ENCODE assay signal across 8 cellular contexts in the genomic region with DNA sequence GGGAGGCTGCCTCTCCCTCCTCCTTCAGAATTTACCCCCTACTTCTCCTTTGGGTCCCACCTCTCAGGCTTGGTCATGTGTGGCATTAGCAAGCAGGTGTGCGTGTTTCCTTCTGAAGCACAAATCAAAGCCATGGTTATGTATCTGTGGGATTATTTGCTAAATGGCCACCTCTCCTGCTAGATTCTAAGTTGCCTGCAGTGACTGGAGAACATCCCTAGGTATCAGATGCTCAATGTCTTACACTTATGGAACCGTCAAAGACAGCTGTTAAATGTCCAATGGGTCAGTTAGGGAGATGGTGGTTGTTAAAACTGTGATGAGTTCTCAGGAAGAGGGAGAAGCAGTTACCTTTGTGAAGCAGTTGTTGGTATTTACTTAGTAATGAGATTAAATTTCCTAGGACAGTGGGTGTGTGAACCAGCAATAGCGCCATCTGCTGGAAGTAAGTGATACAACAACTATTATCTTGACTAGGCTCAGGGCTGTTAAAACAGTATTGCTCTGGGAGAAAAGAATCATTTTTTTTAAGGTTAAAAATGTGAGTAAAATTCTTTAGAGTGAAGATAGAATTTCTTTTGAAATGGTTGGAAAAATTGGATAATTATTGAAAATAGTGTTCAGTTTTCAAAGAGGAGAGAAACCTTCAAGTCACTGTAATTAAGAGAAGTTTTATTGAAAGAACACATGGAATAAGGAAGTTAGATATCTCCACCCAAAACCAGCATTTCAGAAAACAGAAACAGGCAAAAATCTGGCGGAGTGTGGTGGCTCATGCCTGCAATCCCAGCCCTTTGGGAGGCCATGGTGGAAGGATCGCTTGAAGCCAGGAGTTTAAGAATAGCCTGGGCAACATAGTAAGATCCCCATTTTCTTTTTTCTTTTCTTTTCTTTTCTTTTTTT.
DNase-seq lines count a peak whose midpoint lies in the region; ATAC-seq, FAIRE-seq and TF ChIP-seq lines count a peak whose summit lies in the region.

No MANE protein-coding gene starts in this region.

- H3K36me3 Mint-ChIP-seq in effector memory CD8-positive, alpha-beta T cell (ENCODE audit: insufficient read depth): no peaks in the 10 kb centered on the region

- H3K27ac Mint-ChIP-seq in effector memory CD8-positive, alpha-beta T cell: no peak overlapping the region

- POLR2A ChIA-PET in HEK293T (lab: Yijun Ruan, JAX): no interaction called here

- no peak overlapping the region for H3K4me3 Mint-ChIP-seq in effector memory CD8-positive, alpha-beta T cell

- CTCF ChIA-PET in HEK293T (lab: Yijun Ruan, JAX): no interaction called here

- H3K9me3 Mint-ChIP-seq in effector memory CD8-positive, alpha-beta T cell: no peaks in the 10 kb centered on the region

- H3K27me3 Mint-ChIP-seq in effector memory CD8-positive, alpha-beta T cell: peaks cover 0 to 6% of the 10 kb centered on the region in 2 donors

- peaks cover 0 to 8% of the 10 kb centered on the region in 2 donors for H3K4me1 Mint-ChIP-seq in effector memory CD8-positive, alpha-beta T cell (ENCODE audit: low read depth in 2 of 2)

- ATAC-seq in SK-N-SH treated with all-trans-retinoic acid at 6 μM for 48 hours: peak; percentile 86
- ATAC-seq in effector memory CD8-positive, alpha-beta T cell (replicated peaks): peak; percentile 73
- ATAC-seq in HG02970 (IDR thresholded peaks at IDR 0.05; ENCODE audit: low FRiP score, unreplicated experiment): no peak

- FAIRE-seq in A204.1 (lab: Jason Lieb, UNC) (peak; percentile 91), G401.6 (lab: Jason Lieb, UNC) (peak; percentile 94)

- peak; percentile 51 for DNase-seq in HEK293T (ENCODE audit: extremely low spot score)
- peak; percentile 64 for DNase-seq in NAMALWA (ENCODE audit: low spot score)
- DNase-seq in effector memory CD8-positive, alpha-beta T cell: peak; percentile 15 to 32 (median 23)
- peak; percentile 74 to 78 for DNase-seq in lung microvascular endothelial cell (ENCODE audit: low read depth in 2 of 2)

TF ChIP-seq in HEK293T, 16 proteins besides CTCF, POLR2A, EP300 and RAD21:
- TF ChIP-seq BHLHE40 (IDR thresholded peaks at IDR 0.05; ENCODE audit: borderline replicate concordance): no peak
- TF ChIP-seq, protein P1, sequence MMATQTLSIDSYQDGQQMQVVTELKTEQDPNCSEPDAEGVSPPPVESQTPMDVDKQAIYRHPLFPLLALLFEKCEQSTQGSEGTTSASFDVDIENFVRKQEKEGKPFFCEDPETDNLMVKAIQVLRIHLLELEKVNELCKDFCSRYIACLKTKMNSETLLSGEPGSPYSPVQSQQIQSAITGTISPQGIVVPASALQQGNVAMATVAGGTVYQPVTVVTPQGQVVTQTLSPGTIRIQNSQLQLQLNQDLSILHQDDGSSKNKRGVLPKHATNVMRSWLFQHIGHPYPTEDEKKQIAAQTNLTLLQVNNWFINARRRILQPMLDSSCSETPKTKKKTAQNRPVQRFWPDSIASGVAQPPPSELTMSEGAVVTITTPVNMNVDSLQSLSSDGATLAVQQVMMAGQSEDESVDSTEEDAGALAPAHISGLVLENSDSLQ (IDR thresholded peaks at IDR 0.05): no peak
- TF ChIP-seq NFRKB (IDR thresholded peaks at IDR 0.05): no peak
- no peak for TF ChIP-seq HDGF (IDR thresholded peaks at IDR 0.05; ENCODE audit: borderline replicate concordance)
- no peak for TF ChIP-seq CTBP1 (IDR thresholded peaks at IDR 0.05; ENCODE audit: borderline replicate concordance)
- no peak for TF ChIP-seq FOXM1 (IDR thresholded peaks at IDR 0.05; ENCODE audit: borderline replicate concordance)
- no peak for TF ChIP-seq FOXA1 (IDR thresholded peaks at IDR 0.05)
- no peak for TF ChIP-seq ZNF384 (IDR thresholded peaks at IDR 0.05)
- TF ChIP-seq SP1 (IDR thresholded peaks at IDR 0.05): no peak
- no peak for TF ChIP-seq FOXK2 (IDR thresholded peaks at IDR 0.05)
- no peak for TF ChIP-seq ARNT (IDR thresholded peaks at IDR 0.05)
- no peak for TF ChIP-seq TARDBP (IDR thresholded peaks at IDR 0.05)
- TF ChIP-seq L3MBTL2 (conservative IDR thresholded peaks at IDR 0.05): no peak
- TF ChIP-seq LEF1 (IDR thresholded peaks at IDR 0.05; ENCODE audit: borderline replicate concordance): no peak

TF ChIP-seq in SK-N-SH treated with all-trans-retinoic acid at 6 μM for 48 hours, 23 proteins besides CTCF, POLR2A, EP300 and RAD21:
- TF ChIP-seq TOX (CRISPR knock-in tag; IDR thresholded peaks at IDR 0.05; ENCODE audit: borderline replicate concordance) (no peak), ZNF8 (CRISPR knock-in tag; IDR thresholded peaks at IDR 0.05) (no peak), TCF4 (CRISPR knock-in tag; IDR thresholded peaks at IDR 0.05; ENCODE audit: borderline replicate concordance) (no peak), ISL1 (CRISPR knock-in tag; IDR thresholded peaks at IDR 0.05) (no peak), SNAI2 (CRISPR knock-in tag; IDR thresholded peaks at IDR 0.05) (no peak), ESRRG (CRISPR knock-in tag; IDR thresholded peaks at IDR 0.05) (no peak), ZFP3 (CRISPR knock-in tag; IDR thresholded peaks at IDR 0.05) (no peak), ARNTL (CRISPR knock-in tag; IDR thresholded peaks at IDR 0.05; ENCODE audit: borderline replicate concordance, low read depth) (no peak), RARB (CRISPR knock-in tag; IDR thresholded peaks at IDR 0.05) (no peak), GLIS3 (CRISPR knock-in tag; IDR thresholded peaks at IDR 0.05) (no peak), OSR1 (CRISPR knock-in tag; IDR thresholded peaks at IDR 0.05) (no peak), PPARA (CRISPR knock-in tag; IDR thresholded peaks at IDR 0.05; ENCODE audit: borderline replicate concordance) (no peak), ZNF565 (CRISPR knock-in tag; conservative IDR thresholded peaks at IDR 0.05; ENCODE audit: low read depth) (no peak)
- TF ChIP-seq, protein P2, sequence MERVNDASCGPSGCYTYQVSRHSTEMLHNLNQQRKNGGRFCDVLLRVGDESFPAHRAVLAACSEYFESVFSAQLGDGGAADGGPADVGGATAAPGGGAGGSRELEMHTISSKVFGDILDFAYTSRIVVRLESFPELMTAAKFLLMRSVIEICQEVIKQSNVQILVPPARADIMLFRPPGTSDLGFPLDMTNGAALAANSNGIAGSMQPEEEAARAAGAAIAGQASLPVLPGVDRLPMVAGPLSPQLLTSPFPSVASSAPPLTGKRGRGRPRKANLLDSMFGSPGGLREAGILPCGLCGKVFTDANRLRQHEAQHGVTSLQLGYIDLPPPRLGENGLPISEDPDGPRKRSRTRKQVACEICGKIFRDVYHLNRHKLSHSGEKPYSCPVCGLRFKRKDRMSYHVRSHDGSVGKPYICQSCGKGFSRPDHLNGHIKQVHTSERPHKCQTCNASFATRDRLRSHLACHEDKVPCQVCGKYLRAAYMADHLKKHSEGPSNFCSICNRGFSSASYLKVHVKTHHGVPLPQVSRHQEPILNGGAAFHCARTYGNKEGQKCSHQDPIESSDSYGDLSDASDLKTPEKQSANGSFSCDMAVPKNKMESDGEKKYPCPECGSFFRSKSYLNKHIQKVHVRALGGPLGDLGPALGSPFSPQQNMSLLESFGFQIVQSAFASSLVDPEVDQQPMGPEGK (CRISPR knock-in tag; IDR thresholded peaks at IDR 0.05; ENCODE audit: borderline replicate concordance): no peak

Comparison
In these comparisons a context has a peak if more than half of its experiments do, and no peak if none do; other contexts are left out.
1. DNase-seq: peak in every context shown above with its lines; median percentile 76 in lung microvascular endothelial cell; 64 in NAMALWA; 51 in HEK293T; 23 in effector memory CD8-positive, alpha-beta T cell.